ENCODE assay signal across 11 cellular contexts in genomic region chrX:1493317-1493856, GRCh38. TPM values are rescaled to one million over a fixed set of nuclear protein-coding genes. Genes with fewer than 3 reads are reported as not detected.
A peak's percentile ranks its signal among the peaks of the same experiment; 100 is the strongest.
DNase-seq lines count a peak whose midpoint lies in the region; ATAC-seq and TF ChIP-seq lines count a peak whose summit lies in the region.
"Had no signal": no experiment of that assay in that cellular context is flagged by ENCODE, and none has a peak within 500 bp of the region (broad histone marks: within the 10 kb centered on the region; RNA-seq: fewer than 3 reads in every experiment).

No MANE protein-coding gene starts in this region.

- peak; percentile 1 for ATAC-seq in GM19467 (IDR thresholded peaks at IDR 0.05; ENCODE audit: unreplicated experiment)

- no peaks in the 10 kb centered on the region for H3K4me1 ChIP-seq in mesendoderm (ENCODE audit: control insufficient read depth, low read depth, low read length)
- H3K4me1 ChIP-seq in BE2C = no peaks in the 10 kb centered on the region
- no peaks in the 10 kb centered on the region for H3K4me1 ChIP-seq in prostate gland (replicated peaks)
- H3K4me1 ChIP-seq: right lobe of liver had no signal

- H3K27me3 ChIP-seq in GM06990 (replicated peaks; ENCODE audit: control insufficient read depth, insufficient read depth, low read length) = no peaks in the 10 kb centered on the region
- H3K27me3 ChIP-seq in mesendoderm (ENCODE audit: insufficient read depth, low read length, poor library complexity) = no peaks in the 10 kb centered on the region
- no peaks in the 10 kb centered on the region for H3K27me3 ChIP-seq in BE2C
- H3K27me3 ChIP-seq in prostate gland (replicated peaks; ENCODE audit: insufficient read depth) = no peaks in the 10 kb centered on the region
- H3K27me3 ChIP-seq: right lobe of liver, stomach had no signal

- H3K79me1 ChIP-seq in mesendoderm (ENCODE audit: low read length) = no peaks in the 10 kb centered on the region

- DNase-seq in GM06990 (ENCODE audit: extremely low read depth, insufficient read length) = no peak
- peak; percentile 6 for DNase-seq in LNCaP clone FGC (ENCODE audit: low read depth)
- no peak for DNase-seq in mesendoderm
- DNase-seq in Ammon's horn (ENCODE audit: low spot score) = no peak
- DNase-seq in BE2C = no peak
- DNase-seq in prostate gland (ENCODE audit: low spot score) = no peak
- no peak for DNase-seq in anterior cingulate cortex (lab: John Stamatoyannopoulos, UW)
- DNase-seq: cortex of kidney, stomach had no signal

- no CpG with 5 or more reads among the region's 16 CpGs for WGBS in mesendoderm (ENCODE audit: extremely low coverage, insufficient coverage, low lambda C conversion rate)
- 12% methylated on average over 16 of the region's 16 CpGs for WGBS in prostate gland

- H3K27ac ChIP-seq in mesendoderm (ENCODE audit: low read depth, low read length) = no peak overlapping the region
- no peak overlapping the region for H3K27ac ChIP-seq in prostate gland
- H3K27ac ChIP-seq: right lobe of liver had no signal

- H3K36me3 ChIP-seq in GM06990 (ENCODE audit: control insufficient read depth, insufficient read depth, low read length) (peaks cover 9% of the 10 kb centered on the region), mesendoderm (ENCODE audit: control insufficient read depth, insufficient read depth, low read length) (no peaks in the 10 kb centered on the region), BE2C (no peaks in the 10 kb centered on the region), prostate gland (no peaks in the 10 kb centered on the region)
- H3K36me3 ChIP-seq: right lobe of liver, stomach had no signal

- H3K4me3 ChIP-seq in GM06990 (replicated peaks; ENCODE audit: low read depth, low read length) = peak overlapping the region; percentile 70
- no peak overlapping the region for H3K4me3 ChIP-seq in LNCaP clone FGC (ENCODE audit: low read depth, low read length)
- H3K4me3 ChIP-seq in mesendoderm (ENCODE audit: low read length) = no peak overlapping the region
- H3K4me3 ChIP-seq in BE2C (ENCODE audit: low read depth, low read length) = no peak overlapping the region
- H3K4me3 ChIP-seq in prostate gland = no peak overlapping the region
- H3K4me3 ChIP-seq: right lobe of liver, stomach had no signal

- no peak overlapping the region for H3K23ac ChIP-seq in mesendoderm (ENCODE audit: low read length)

- no peak for TF ChIP-seq CTCF in GM06990 (IDR thresholded peaks at IDR 0.05; ENCODE audit: insufficient read depth, low read length, poor library complexity, severe bottlenecking)
- no peak for TF ChIP-seq CTCF in LNCaP clone FGC (IDR thresholded peaks at IDR 0.05; ENCODE audit: control insufficient read depth, extremely low read depth, insufficient read depth)
- TF ChIP-seq CTCF in BE2C (IDR thresholded peaks at IDR 0.05; ENCODE audit: low read depth, low read length) = no peak
- no peak for TF ChIP-seq CTCF in prostate gland (IDR thresholded peaks at IDR 0.05)

- peak overlapping the region; percentile 1 for H3K4me2 ChIP-seq in mesendoderm (ENCODE audit: low read length)

- no peak for TF ChIP-seq POLR2A in prostate gland (IDR thresholded peaks at IDR 0.05)

- H3K9ac ChIP-seq in mesendoderm (ENCODE audit: low read length) = no peak overlapping the region

- H3K9me3 ChIP-seq in BE2C (no peaks in the 10 kb centered on the region), prostate gland (no peaks in the 10 kb centered on the region)
- H3K9me3 ChIP-seq: right lobe of liver had no signal

- no peak overlapping the region for H3K18ac ChIP-seq in mesendoderm (ENCODE audit: low read length)

- H2BK120ac ChIP-seq in mesendoderm (ENCODE audit: low read depth, low read length) = no peak overlapping the region

- H4K5ac ChIP-seq in mesendoderm (ENCODE audit: low read length) = no peak overlapping the region

- no peak overlapping the region for H2BK5ac ChIP-seq in mesendoderm (ENCODE audit: low read length)

- intact Hi-C loops in prostate gland (cut with DNase I) = no loop called here

- no peaks in the 10 kb centered on the region for H3K79me2 ChIP-seq in mesendoderm (ENCODE audit: control insufficient read depth, insufficient read depth, low read length)

- H3K4ac ChIP-seq in mesendoderm (ENCODE audit: low read depth, low read length) = no peak overlapping the region

- H2AK5ac ChIP-seq in mesendoderm (ENCODE audit: low read length) = no peak overlapping the region

- no peak overlapping the region for H3K56ac ChIP-seq in mesendoderm (ENCODE audit: low read length)

- no peak overlapping the region for H4K8ac ChIP-seq in mesendoderm (ENCODE audit: low read depth, low read length)

- H2BK15ac ChIP-seq in mesendoderm (replicated peaks; ENCODE audit: low read depth) = no peak overlapping the region

RNA-seq across cellular contexts. Expression of gene ASMTL, which starts 40.7 kb away (rescaled TPM):
- polyA plus RNA-seq in mesendoderm (2013, experiment 1 of 2) = 13.5 TPM
- polyA plus RNA-seq in mesendoderm (2013, experiment 2 of 2) = 14.9 TPM
- 22.0 TPM for polyA plus RNA-seq in BE2C (2012; ENCODE audit: insufficient read depth, insufficient read length, low read depth)
- total RNA-seq in prostate gland = 10 to 100 TPM; 43.1 to 44.2 TPM

RNA-seq across cellular contexts. Expression of gene P2RY8, which starts 43.6 kb away (rescaled TPM):
- polyA plus RNA-seq in mesendoderm (2013, experiment 1 of 2) = not detected
- polyA plus RNA-seq in mesendoderm (2013, experiment 2 of 2) = not detected
- polyA plus RNA-seq in BE2C (2012; ENCODE audit: insufficient read depth, insufficient read length, low read depth) = not detected
- 1 to 10 TPM in 1 of 2 donors, under 1 TPM in 1; 0.59 to 1.8 TPM for total RNA-seq in prostate gland
